In genomic region chr9:1837453-1838084, GRCh38 we compare ENCODE assay signal across 8 cellular contexts.
A peak's percentile ranks its signal among the peaks of the same experiment; 100 is the strongest.
DNase-seq lines count a peak whose midpoint lies in the region; TF ChIP-seq lines count a peak whose summit lies in the region.

No MANE protein-coding gene starts in this region.

- no peaks in the 10 kb centered on the region for H3K36me3 ChIP-seq in HEK293 (ENCODE audit: control insufficient read depth in 2 of 2, insufficient read depth in 1 of 2, low read length in 2 of 2)
- no peaks in the 10 kb centered on the region for H3K36me3 ChIP-seq in mesenchymal stem cell (ENCODE audit: control insufficient read depth in 1 of 2, insufficient read depth in 2 of 2, low read depth in 1 of 2, low read length in 2 of 2)

- no peaks in the 10 kb centered on the region for H3K36me3 Mint-ChIP-seq in neural crest cell (ENCODE audit: low read depth)

- H3K79me1 ChIP-seq in mesenchymal stem cell (replicated peaks; ENCODE audit: low read length, poor library complexity, severe bottlenecking): no peaks in the 10 kb centered on the region

- TF ChIP-seq CTCF in HEK293 (tag by site-specific recombination; IDR thresholded peaks at IDR 0.05): no peak
- peak; percentile 10 for TF ChIP-seq CTCF in cardiac fibroblast (IDR thresholded peaks at IDR 0.05; ENCODE audit: low read depth, low read length)
- peak; percentile 65 for TF ChIP-seq CTCF in neural crest cell (conservative IDR thresholded peaks at IDR 0.05)

- no peak overlapping the region for H3K18ac ChIP-seq in mesenchymal stem cell (ENCODE audit: low read depth in 1 of 2, low read length in 2 of 2)

- no peak overlapping the region for H2BK120ac ChIP-seq in mesenchymal stem cell (ENCODE audit: low read depth, low read length)

- peak; percentile 3 for DNase-seq in stimulated activated CD4-positive, alpha-beta T cell treated with anti-CD3 and anti-CD28 coated beads, Interleukin-4, amount 100 ng/mL, for 48 hours (ENCODE audit: low read depth in 2 of 2)
- no peak for DNase-seq in stimulated activated CD4-positive, alpha-beta T cell treated with anti-CD3 and anti-CD28 coated beads, Interleukin-2, amount 100 ng/mL, for 48 hours
- peak; percentile 15 for DNase-seq in NCI-H146 treated with DMSO at 0.1 percent for 48 hours (lab: John Stamatoyannopoulos, UW; ENCODE audit: unreplicated experiment)
- DNase-seq in cardiac fibroblast (ENCODE audit: low read depth in 2 of 2): peak; percentile 18
- DNase-seq in neural crest cell (ENCODE audit: low read depth, low spot score): peak; percentile 32
- DNase-seq in mesenchymal stem cell: no peak
- DNase-seq in SW 1271 (lab: John Stamatoyannopoulos, UW): no peak

- no peak overlapping the region for H3K23ac ChIP-seq in mesenchymal stem cell (ENCODE audit: low read length in 2 of 2)

- H2BK15ac ChIP-seq in mesenchymal stem cell (ENCODE audit: low read depth, poor library complexity, severe bottlenecking): no peak overlapping the region

- 34% methylated on average over 5 of the region's 6 CpGs for WGBS in mesenchymal stem cell

- no peaks in the 10 kb centered on the region for H3K9me3 ChIP-seq in HEK293 (ENCODE audit: control insufficient read depth, insufficient read depth, low read depth, low read length)
- H3K9me3 ChIP-seq in mesenchymal stem cell (ENCODE audit: control insufficient read depth, low read length): no peaks in the 10 kb centered on the region

- H2AFZ ChIP-seq in mesenchymal stem cell (ENCODE audit: low read depth, low read length): no peak overlapping the region

- no peaks in the 10 kb centered on the region for H3K4me1 ChIP-seq in HEK293 (ENCODE audit: control insufficient read depth, insufficient read depth, low read length)
- H3K4me1 ChIP-seq in mesenchymal stem cell (ENCODE audit: control insufficient read depth, insufficient read depth, low read depth, low read length): no peaks in the 10 kb centered on the region

- no peak overlapping the region for H3K4me3 ChIP-seq in HEK293 (ENCODE audit: low read depth, low read length)
- no peak overlapping the region for H3K4me3 ChIP-seq in cardiac fibroblast (replicated peaks in 1 of 2; ENCODE audit: low read depth in 2 of 2, low read length in 2 of 2)
- no peak overlapping the region for H3K4me3 ChIP-seq in mesenchymal stem cell (ENCODE audit: insufficient read depth in 1 of 2, low read depth in 1 of 2, low read length in 2 of 2)

- H2BK12ac ChIP-seq in mesenchymal stem cell (ENCODE audit: low read length in 2 of 2): no peak overlapping the region

- no peak overlapping the region for H4K91ac ChIP-seq in mesenchymal stem cell (ENCODE audit: low read length)

- H3K27ac ChIP-seq in HEK293 (ENCODE audit: extremely low read depth, low read depth, low read length) (no peak overlapping the region), mesenchymal stem cell (ENCODE audit: low read length, poor library complexity, severe bottlenecking) (no peak overlapping the region)

- no peak overlapping the region for H2BK5ac ChIP-seq in mesenchymal stem cell (ENCODE audit: low read depth, low read length, poor library complexity, severe bottlenecking)

- no peak overlapping the region for H3K27ac Mint-ChIP-seq in neural crest cell (ENCODE audit: unreplicated experiment)

- CTCF ChIA-PET in HEK293 (lab: Yijun Ruan, JAX): interaction anchor here (0.6 to 3.4 kb wide), 40 partner anchors 8 to 1490 kb away, joined by 3 to 29 read pairs (median 4); no protein-coding TSS in a partner anchor

- H3K4me1 Mint-ChIP-seq in neural crest cell: no peaks in the 10 kb centered on the region

- H3K14ac ChIP-seq in mesenchymal stem cell (ENCODE audit: low read length in 2 of 2): no peak overlapping the region

- no peak overlapping the region for H2AK5ac ChIP-seq in mesenchymal stem cell (ENCODE audit: low read length, severe bottlenecking)

- no peak overlapping the region for H3K4ac ChIP-seq in mesenchymal stem cell (ENCODE audit: low read depth in 1 of 2, low read length in 2 of 2)

- H3K4me2 ChIP-seq in mesenchymal stem cell (ENCODE audit: low read length, poor library complexity, severe bottlenecking): no peak overlapping the region

- no peak overlapping the region for H3K9ac ChIP-seq in mesenchymal stem cell (ENCODE audit: low read length)

- no peak overlapping the region for H3K4me3 Mint-ChIP-seq in neural crest cell

- H3K9me3 Mint-ChIP-seq in neural crest cell: no peaks in the 10 kb centered on the region

- peaks cover 3% of the 10 kb centered on the region for H3K27me3 Mint-ChIP-seq in neural crest cell (ENCODE audit: low read depth)

- no peak overlapping the region for H4K8ac ChIP-seq in mesenchymal stem cell (ENCODE audit: low read length)

- POLR2A ChIA-PET in HEK293 (lab: Yijun Ruan, JAX): no interaction called here

- no peaks in the 10 kb centered on the region for H3K27me3 ChIP-seq in mesenchymal stem cell (ENCODE audit: control insufficient read depth in 1 of 2, insufficient read depth in 1 of 2, low read length in 2 of 2)

TF ChIP-seq in HEK293, 187 proteins besides CTCF, POLR2A, EP300 and RAD21:
- TF ChIP-seq ZNF654 (tag by site-specific recombination; IDR thresholded peaks at IDR 0.05; ENCODE audit: low read depth): peak; percentile 18; the same call in 1 of the 2 replicates
- TF ChIP-seq ZNF76 (tag by site-specific recombination; IDR thresholded peaks at IDR 0.05; ENCODE audit: borderline replicate concordance, low read depth): no peak
TF ChIP-seq in HEK293: peak in this region for 1.

Comparison
In these comparisons a context has a peak if more than half of its experiments do, and no peak if none do; other contexts are left out.
1. DNase-seq: peak in stimulated activated CD4-positive, alpha-beta T cell treated with anti-CD3 and anti-CD28 coated beads, Interleukin-4, amount 100 ng/mL, for 48 hours (2 of 2), NCI-H146 treated with DMSO at 0.1 percent for 48 hours (single experiment), cardiac fibroblast (2 of 2) and neural crest cell (single experiment); none in stimulated activated CD4-positive, alpha-beta T cell treated with anti-CD3 and anti-CD28 coated beads, Interleukin-2, amount 100 ng/mL, for 48 hours (0 of 2), mesenchymal stem cell (single experiment) and SW 1271 (0 of 2).